ENCODE assay signal across 14 cellular contexts in the genomic region with DNA sequence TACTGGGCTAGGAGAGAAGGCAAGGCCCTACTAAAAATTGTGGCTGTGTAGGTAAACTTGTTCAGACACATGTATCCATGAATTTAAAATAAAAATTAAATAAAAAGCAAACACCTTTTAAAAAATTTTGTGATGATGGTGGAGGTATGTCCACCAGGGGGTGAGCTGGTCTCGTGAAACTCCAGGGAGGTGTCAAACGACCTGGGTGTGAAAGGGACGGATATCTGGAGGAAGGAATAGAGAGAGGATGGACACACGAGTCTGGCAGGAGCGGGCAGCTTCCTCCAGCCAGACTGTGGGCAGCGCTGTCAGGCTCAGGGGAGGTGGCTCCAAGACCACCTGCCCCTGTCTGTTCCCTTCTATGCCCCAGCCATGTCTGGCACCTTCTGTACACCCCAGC. TPM values are rescaled to one million over a fixed set of nuclear protein-coding genes. Genes with fewer than 3 reads are reported as not detected.
DNase-seq lines count a peak whose midpoint lies in the region; ATAC-seq and TF ChIP-seq lines count a peak whose summit lies in the region.
"Had no signal": no experiment of that assay in that cellular context is flagged by ENCODE, and none has a peak within 500 bp of the region (broad histone marks: within the 10 kb centered on the region; RNA-seq: fewer than 3 reads in every experiment).

No MANE protein-coding gene starts in this region.

- ATAC-seq in sciatic nerve, result no peak
- ATAC-seq: activated naive CD8-positive, alpha-beta T cell treated with anti-CD3 and anti-CD28 coated beads, Interleukin-2, amount 50 U/mL, for 24 hours; natural killer cell had no signal

- no peak overlapping the region for H3K4me3 ChIP-seq in BLaER1 treated with 17β-estradiol and CSF1 and Interleukin-3, amounts not matched to agents 10 nM and 100 nM
- no peak overlapping the region for H3K4me3 ChIP-seq in astrocyte of the spinal cord (ENCODE audit: low read depth, low read length)
- no peak overlapping the region for H3K4me3 ChIP-seq in coronary artery
- H3K4me3 ChIP-seq: thoracic aorta had no signal

- peak overlapping the region in 6 of 11 experiments; percentile 8 to 51 (median 33); a peak in 6 of 22 replicates for H3K4me2 ChIP-seq in BLaER1 treated with 17β-estradiol and CSF1 and Interleukin-3, amounts not matched to agents 10 nM and 100 nM

- H3K27me3 ChIP-seq in BLaER1 treated with 17β-estradiol and CSF1 and Interleukin-3, amounts not matched to agents 10 nM and 100 nM, result no peaks in the 10 kb centered on the region

- H3K36me3 ChIP-seq in BLaER1 treated with 17β-estradiol and CSF1 and Interleukin-3, amounts not matched to agents 10 nM and 100 nM, result no peaks in the 10 kb centered on the region
- H3K36me3 ChIP-seq: thoracic aorta had no signal

- TF ChIP-seq CTCF in astrocyte of the spinal cord (IDR thresholded peaks at IDR 0.05; ENCODE audit: low read depth, low read length) (peak; percentile 9), coronary artery (IDR thresholded peaks at IDR 0.05) (no peak)

- in situ Hi-C loops in astrocyte of the spinal cord (cut with HindIII; ENCODE audit: low sequenced_read_pairs), result no loop called here

- H3K27ac ChIP-seq in BLaER1 treated with 17β-estradiol and CSF1 and Interleukin-3, amounts not matched to agents 10 nM and 100 nM, result peak overlapping the region in 3 of 11 experiments; percentile 10 to 19 (median 12); a peak in 3 of 22 replicates
- no peak overlapping the region for H3K27ac ChIP-seq in coronary artery
- H3K27ac ChIP-seq: thoracic aorta had no signal

- H4K20me1 ChIP-seq in BLaER1 treated with 17β-estradiol and CSF1 and Interleukin-3, amounts not matched to agents 10 nM and 100 nM, result no peaks in the 10 kb centered on the region

- intact Hi-C loops in sciatic nerve (cut with DNase I), result no loop called here

- DNase-seq in HPDE6-E6E7 (ENCODE audit: extremely low spot score) (peak; percentile 15), astrocyte of the spinal cord (ENCODE audit: low read depth, low spot score) (no peak), left kidney (ENCODE audit: low read depth, low spot score) (peak; percentile 39), SK-N-DZ (ENCODE audit: low spot score) (no peak), coronary artery (ENCODE audit: low spot score) (no peak), sciatic nerve (ENCODE audit: low spot score) (no peak), GM19238 (ENCODE audit: insufficient read length, low spot score) (no peak)
- DNase-seq: activated CD4-positive, CD25-positive, alpha-beta regulatory T cell; activated naive CD8-positive, alpha-beta T cell treated with anti-CD3 and anti-CD28 coated beads, Interleukin-2, amount 50 U/mL, for 24 hours; natural killer cell; NCI-H774; stimulated activated CD4-positive, alpha-beta T cell treated with anti-CD3 and anti-CD28 coated beads, Interleukin-2, amount 100 ng/mL, for 24 hours had no signal

- H3K4me1 ChIP-seq in BLaER1 treated with 17β-estradiol and CSF1 and Interleukin-3, amounts not matched to agents 10 nM and 100 nM, result peaks cover 13 to 40% (median 26%) of the 10 kb centered on the region in 10 experiments; a peak in 16 of 20 replicates

- H3K9me3 ChIP-seq in BLaER1 treated with 17β-estradiol and CSF1 and Interleukin-3, amounts not matched to agents 10 nM and 100 nM (replicated peaks in 1 of 11), result peaks cover 8 to 25% (median 10%) of the 10 kb centered on the region in 11 experiments
- H3K9me3 ChIP-seq: thoracic aorta had no signal

- no peak overlapping the region for H3K9ac ChIP-seq in BLaER1 treated with 17β-estradiol and CSF1 and Interleukin-3, amounts not matched to agents 10 nM and 100 nM

RNA-seq across cellular contexts. Expression of gene DMBT1, which starts 34.8 kb away (rescaled TPM):
- polyA plus RNA-seq in SK-N-DZ (2014; cell fraction: cytosol; rRNA removed), result not detected in 2 replicates
- polyA plus RNA-seq in SK-N-DZ (2014; cell fraction: nucleus; rRNA removed), result not detected in 2 replicates
- total RNA-seq in sciatic nerve, result not detected
- total RNA-seq: natural killer cell had no signal

Comparison
In these comparisons a context has a peak if more than half of its experiments do, and no peak if none do; other contexts are left out.
1. DNase-seq: peak in HPDE6-E6E7 (single experiment) and left kidney (single experiment); none in astrocyte of the spinal cord (single experiment), SK-N-DZ (single experiment), coronary artery (single experiment), sciatic nerve (single experiment) and GM19238 (single experiment).